9 cellular contexts compared by ENCODE assay signal in the genomic region with DNA sequence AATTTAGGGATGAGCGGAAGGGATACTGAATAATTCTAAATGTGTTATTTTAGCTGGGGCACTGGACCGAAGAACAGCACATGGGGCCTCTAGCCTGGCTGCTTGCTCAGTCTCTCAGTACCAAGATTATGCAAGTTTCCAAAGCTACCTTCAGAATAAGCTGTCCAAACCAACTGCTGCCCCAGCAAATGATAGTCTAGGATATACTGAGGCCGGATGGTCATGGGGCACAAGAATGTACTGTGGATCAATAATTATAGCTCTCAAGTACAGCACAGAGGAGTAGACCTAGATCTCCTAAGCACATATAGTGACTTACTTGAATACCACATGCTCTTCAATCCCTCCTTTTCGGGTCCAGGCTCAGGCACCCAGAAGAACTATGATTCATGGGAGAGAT.
"Had no signal": no experiment of that assay in that cellular context is flagged by ENCODE, and none has a peak within 500 bp of the region (broad histone marks: within the 10 kb centered on the region; RNA-seq: fewer than 3 reads in every experiment).

No MANE protein-coding gene starts in this region.

- H3K9ac ChIP-seq: GM23248, KMS-11 had no signal

- H3K4me2 ChIP-seq: KMS-11 had no signal

- DNase-seq: GM23248, GOT3, H7, HFFc6, KBM-7 had no signal

- ATAC-seq: HCT116 had no signal

- H3K4me1 ChIP-seq: HAP-1 had no signal

- H2AFZ ChIP-seq: GM23248 had no signal

- H3K9me3 ChIP-seq: HAP-1 had no signal

- H3K4me3 ChIP-seq: GM23248, HAP-1 had no signal

- FAIRE-seq: HTR-8/SVneo had no signal

- H3K27ac ChIP-seq: GM23248, KMS-11 had no signal
